1 cellular context compared by ENCODE assay signal in genomic region chr15:53918180-53919079, GRCh38.
TF ChIP-seq lines count a peak whose summit lies in the region.

No MANE protein-coding gene starts in this region.

TF ChIP-seq in HepG2, 621 proteins besides CTCF, POLR2A, EP300 and RAD21 (continued from another document and continues in another):
- TF ChIP-seq HMGXB3 (CRISPR knock-in tag; IDR thresholded peaks at IDR 0.05; ENCODE audit: borderline replicate concordance) (no peak), POLR2G (IDR thresholded peaks at IDR 0.05; ENCODE audit: low read depth, low read length) (no peak), ZNF567 (CRISPR knock-in tag; IDR thresholded peaks at IDR 0.05; ENCODE audit: borderline replicate concordance) (no peak), ZNF724P (CRISPR knock-in tag; IDR thresholded peaks at IDR 0.05; ENCODE audit: borderline replicate concordance) (no peak), GATAD2A (CRISPR knock-in tag; IDR thresholded peaks at IDR 0.05) (0 out of 2 replicates have a peak, but pooled peaks have one; percentile 26), RNF219 (CRISPR knock-in tag; IDR thresholded peaks at IDR 0.05) (no peak), ZNF788 (CRISPR knock-in tag; IDR thresholded peaks at IDR 0.05; ENCODE audit: borderline replicate concordance) (no peak), ZNF841 (CRISPR knock-in tag; IDR thresholded peaks at IDR 0.05; ENCODE audit: borderline replicate concordance) (no peak), ZSCAN30 (CRISPR knock-in tag; IDR thresholded peaks at IDR 0.05) (no peak), FOXO1 (CRISPR knock-in tag; IDR thresholded peaks at IDR 0.05) (no peak), ZNF563 (CRISPR knock-in tag; IDR thresholded peaks at IDR 0.05) (no peak), SIX4 (CRISPR knock-in tag; IDR thresholded peaks at IDR 0.05) (no peak), GTF2F1 (IDR thresholded peaks at IDR 0.05; ENCODE audit: low read length) (no peak), ZNF256 (CRISPR knock-in tag; conservative IDR thresholded peaks at IDR 0.05) (no peak), HDAC2 (CRISPR knock-in tag; IDR thresholded peaks at IDR 0.05) (no peak), ZBTB7A (CRISPR knock-in tag; IDR thresholded peaks at IDR 0.05) (no peak), ZNF879 (CRISPR knock-in tag; IDR thresholded peaks at IDR 0.05) (no peak), REL (CRISPR knock-in tag; conservative IDR thresholded peaks at IDR 0.05) (no peak), ZC3H4 (CRISPR knock-in tag; IDR thresholded peaks at IDR 0.05; ENCODE audit: borderline replicate concordance) (no peak), KDM2A (CRISPR knock-in tag; IDR thresholded peaks at IDR 0.05; ENCODE audit: borderline replicate concordance, low read depth) (no peak), ZNF18 (CRISPR knock-in tag; IDR thresholded peaks at IDR 0.05; ENCODE audit: insufficient replicate concordance) (no peak), BHLHE40 (IDR thresholded peaks at IDR 0.05; ENCODE audit: low read length) (no peak), ZNF646 (CRISPR knock-in tag; IDR thresholded peaks at IDR 0.05) (no peak), MZF1 (CRISPR knock-in tag; IDR thresholded peaks at IDR 0.05; ENCODE audit: borderline replicate concordance) (no peak), FOXC1 (CRISPR knock-in tag; IDR thresholded peaks at IDR 0.05; ENCODE audit: borderline replicate concordance) (no peak), GTF3A (CRISPR knock-in tag; conservative IDR thresholded peaks at IDR 0.05) (no peak), NONO (IDR thresholded peaks at IDR 0.05) (no peak), NONO (CRISPR knock-in tag; conservative IDR thresholded peaks at IDR 0.05) (no peak), TOE1 (CRISPR knock-in tag; IDR thresholded peaks at IDR 0.05) (no peak), FOXP4 (CRISPR knock-in tag; IDR thresholded peaks at IDR 0.05) (peak; percentile 84), ZFX (CRISPR knock-in tag; IDR thresholded peaks at IDR 0.05; ENCODE audit: low read depth) (no peak), ZNF253 (CRISPR knock-in tag; IDR thresholded peaks at IDR 0.05; ENCODE audit: borderline replicate concordance) (no peak), ZFP36 (IDR thresholded peaks at IDR 0.05; ENCODE audit: borderline replicate concordance, low read depth, low read length, partially characterized antibody) (no peak), FOXO4 (CRISPR knock-in tag; conservative IDR thresholded peaks at IDR 0.05) (no peak), MTERF4 (CRISPR knock-in tag; IDR thresholded peaks at IDR 0.05) (no peak), JUN (CRISPR knock-in tag; IDR thresholded peaks at IDR 0.05) (no peak), ZNF713 (CRISPR knock-in tag; IDR thresholded peaks at IDR 0.05) (no peak), CREB1 (IDR thresholded peaks at IDR 0.05) (no peak), CREB1 (CRISPR knock-in tag; IDR thresholded peaks at IDR 0.05) (peak; percentile 28; the same call in 1 of the 2 replicates), MEIS2 (CRISPR knock-in tag; IDR thresholded peaks at IDR 0.05) (no peak; the same call in 1 of the 2 replicates), ZNF747 (CRISPR knock-in tag; IDR thresholded peaks at IDR 0.05; ENCODE audit: borderline replicate concordance) (no peak), ZNF354B (CRISPR knock-in tag; IDR thresholded peaks at IDR 0.05) (no peak), ZC3H13 (CRISPR knock-in tag; IDR thresholded peaks at IDR 0.05) (no peak), CSRNP2 (CRISPR knock-in tag; conservative IDR thresholded peaks at IDR 0.05; ENCODE audit: low read depth) (no peak), ZNF235 (CRISPR knock-in tag; IDR thresholded peaks at IDR 0.05; ENCODE audit: borderline replicate concordance) (no peak), ZNF430 (CRISPR knock-in tag; IDR thresholded peaks at IDR 0.05) (no peak), MYC (CRISPR knock-in tag; IDR thresholded peaks at IDR 0.05; ENCODE audit: borderline replicate concordance) (no peak), TEAD2 (CRISPR knock-in tag; IDR thresholded peaks at IDR 0.05) (no peak)
